In the genomic region with DNA sequence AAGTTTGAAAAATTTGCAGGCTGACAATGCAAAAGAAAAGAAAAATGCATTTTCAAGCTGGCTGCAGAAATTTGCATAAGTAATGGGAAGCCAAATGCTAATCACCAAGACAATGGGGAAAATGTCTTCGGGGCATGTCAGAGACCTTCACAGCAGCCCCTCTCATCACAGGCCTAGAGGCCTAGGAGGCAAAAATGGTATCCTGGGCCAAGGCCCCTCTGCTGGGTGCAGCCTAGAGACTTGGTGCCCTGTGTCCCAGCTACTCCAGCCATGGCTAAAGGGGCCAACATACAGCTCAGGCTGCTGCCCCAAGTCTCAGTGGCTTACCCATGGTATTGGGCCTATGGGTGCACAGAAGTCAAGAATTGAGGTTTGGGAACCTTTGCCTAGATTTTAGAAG, we compare ENCODE assay signal across 9 cellular contexts.
"Had no signal": no experiment of that assay in that cellular context is flagged by ENCODE, and none has a peak within 500 bp of the region (broad histone marks: within the 10 kb centered on the region; RNA-seq: fewer than 3 reads in every experiment).

No MANE protein-coding gene starts in this region.

- ATAC-seq: GM23338, HCT116 had no signal

- DNase-seq: GM23248, GOT3, H7, H9, HCEC 1CT, HFFc6 had no signal

- H3K4me3 ChIP-seq: GM23248, GM23338, HAP-1 had no signal

- H3K4me2 ChIP-seq: GM23338 had no signal

- H3K36me3 ChIP-seq: HAP-1 had no signal

- H3K4me1 ChIP-seq: HAP-1 had no signal

- H3K9ac ChIP-seq: GM23248 had no signal

- H3K27ac ChIP-seq: GM23248 had no signal
